In the genomic region with DNA sequence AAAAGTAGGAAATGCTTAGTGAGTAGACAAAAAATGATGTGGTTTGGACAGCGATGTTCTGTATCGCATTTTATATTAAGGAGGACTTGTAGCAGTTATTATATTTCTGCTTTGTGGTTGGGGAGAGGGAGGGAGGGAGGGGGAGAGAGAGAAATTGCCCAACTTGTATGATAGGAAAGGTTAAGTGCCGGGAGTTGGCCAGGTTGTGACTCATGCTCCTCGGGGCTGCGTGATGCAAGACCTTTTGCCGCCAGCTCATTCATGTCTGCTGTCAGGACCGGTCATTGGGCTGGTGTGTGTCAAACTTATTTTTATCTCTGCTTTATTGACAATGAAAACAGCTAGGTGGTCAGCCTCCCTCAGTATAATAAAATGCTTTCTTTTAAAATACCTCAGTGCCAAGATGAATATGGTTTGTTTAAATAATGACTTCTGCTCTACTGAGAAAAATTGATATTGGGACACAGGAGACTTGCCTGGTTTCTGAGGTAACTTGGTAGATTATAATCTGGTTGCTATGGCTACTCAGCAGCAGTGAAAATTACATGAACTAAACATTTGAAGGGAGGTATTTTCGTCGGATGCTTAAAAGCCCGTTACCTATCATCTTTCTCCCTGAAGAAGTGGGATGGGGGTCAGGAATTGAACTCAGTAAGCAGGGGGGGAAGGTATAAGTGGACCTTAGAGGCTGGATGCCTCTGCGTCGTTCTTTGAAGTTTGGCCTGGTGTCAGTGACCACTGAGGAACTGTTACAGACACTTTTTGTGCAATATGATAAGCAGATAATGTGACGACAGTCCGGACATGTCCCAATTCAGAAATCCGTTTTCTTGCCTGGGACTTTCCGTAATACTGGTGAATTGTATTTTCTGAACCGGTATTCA, we compare ENCODE assay signal across 8 cellular contexts.
A peak's percentile ranks its signal among the peaks of the same experiment; 100 is the strongest.
DNase-seq lines count a peak whose midpoint lies in the region; ATAC-seq and TF ChIP-seq lines count a peak whose summit lies in the region.

No MANE protein-coding gene starts in this region.

- peaks cover 96% of the 10 kb centered on the region for H3F3A ChIP-seq in PC-9 (ENCODE audit: insufficient read depth, low read depth)

- H3K4me2 ChIP-seq in PC-9: peak overlapping the region; percentile 66

- DNase-seq in GM04504 (ENCODE audit: low read depth): peak; percentile 97
- DNase-seq in PC-9: peak; percentile 95 to 99
- peak; percentile 99 for DNase-seq in fibroblast of villous mesenchyme (ENCODE audit: low read depth)
- peak; percentile 97 for DNase-seq in posterior vena cava (ENCODE audit: low spot score)
- DNase-seq in NCI-H2081 (lab: John Stamatoyannopoulos, UW): no peak
- DNase-seq in NCI-H524 treated with DMSO at 0.1 percent for 48 hours (lab: John Stamatoyannopoulos, UW): no peak

- no peaks in the 10 kb centered on the region for H3K9me2 ChIP-seq in PC-9 (ENCODE audit: insufficient read depth)

- peaks cover 20% of the 10 kb centered on the region for H4K20me1 ChIP-seq in PC-9 (ENCODE audit: insufficient read depth)

- intact Hi-C loops in PC-9 (cut with micrococcal nuclease; ENCODE audit: unreplicated experiment) (loop anchor here (1.0 to 5.0 kb wide), 5 partner anchors 10 to 318 kb away; a partner anchor contains a TSS), posterior vena cava (cut with DNase I) (no loop called here)

- H3K27me3 ChIP-seq in PC-9 (ENCODE audit: insufficient read depth, low read depth): no peaks in the 10 kb centered on the region

- H3K27ac ChIP-seq in PC-9: peak overlapping the region; percentile 78

- no peak overlapping the region for H2AFZ ChIP-seq in PC-9

- ATAC-seq in activated T-helper 17 cell treated with anti-CD3 and anti-CD28 coated beads, Interleukin-2, amount 50 U/mL, for 72 hours (replicated peaks): peak; percentile 90
- no peak for ATAC-seq in HG03457 (IDR thresholded peaks at IDR 0.05; ENCODE audit: unreplicated experiment)

- H3K27ac Mint-ChIP-seq in activated T-helper 17 cell treated with anti-CD3 and anti-CD28 coated beads, Interleukin-2, amount 50 U/mL, for 72 hours: peak overlapping the region; percentile 90

- peaks cover 94% of the 10 kb centered on the region for H3K79me2 ChIP-seq in PC-9 (ENCODE audit: low read depth)

- H3K36me3 Mint-ChIP-seq in activated T-helper 17 cell treated with anti-CD3 and anti-CD28 coated beads, Interleukin-2, amount 50 U/mL, for 72 hours (ENCODE audit: low read depth): peaks cover 12% of the 10 kb centered on the region

- H3K9me3 Mint-ChIP-seq in activated T-helper 17 cell treated with anti-CD3 and anti-CD28 coated beads, Interleukin-2, amount 50 U/mL, for 72 hours: no peaks in the 10 kb centered on the region

- no peaks in the 10 kb centered on the region for H3K9me3 ChIP-seq in PC-9 (ENCODE audit: insufficient read depth, low read depth)

- peaks cover 97% of the 10 kb centered on the region for H3K4me1 ChIP-seq in PC-9 (replicated peaks; ENCODE audit: insufficient read depth)

- H3K4me1 Mint-ChIP-seq in activated T-helper 17 cell treated with anti-CD3 and anti-CD28 coated beads, Interleukin-2, amount 50 U/mL, for 72 hours: peaks cover 48% of the 10 kb centered on the region

- TF ChIP-seq CTCF in PC-9 (conservative IDR thresholded peaks at IDR 0.05): no peak
- no peak for TF ChIP-seq CTCF in fibroblast of villous mesenchyme (IDR thresholded peaks at IDR 0.05; ENCODE audit: insufficient read depth, low read depth, low read length)

- H3K36me3 ChIP-seq in PC-9 (ENCODE audit: low read depth): peaks cover 68% of the 10 kb centered on the region

- POLR2A ChIA-PET in PC-9 (lab: Charles Lee; ENCODE audit: unreplicated experiment): interaction anchor here (0.6 to 0.7 kb wide), 4 partner anchors 10 to 484 kb away, joined by 3 to 7 read pairs (median 5); no protein-coding TSS in a partner anchor

- BruUV-seq in PC-9 (replicated peaks; lab: Mats Ljungman, UMichigan): no TSS peak

- CTCF ChIA-PET in PC-9 (lab: Charles Lee): interaction anchor here (0.6 kb wide), 1 partner anchor 43 kb away, joined by 3 read pairs; no protein-coding TSS in a partner anchor

- H3K4me3 Mint-ChIP-seq in activated T-helper 17 cell treated with anti-CD3 and anti-CD28 coated beads, Interleukin-2, amount 50 U/mL, for 72 hours: peak overlapping the region; percentile 62

- H3K4me3 ChIP-seq in PC-9 (peak overlapping the region; percentile 11), fibroblast of villous mesenchyme (ENCODE audit: low read depth, low read length) (no peak overlapping the region)

- H3K27me3 Mint-ChIP-seq in activated T-helper 17 cell treated with anti-CD3 and anti-CD28 coated beads, Interleukin-2, amount 50 U/mL, for 72 hours: no peaks in the 10 kb centered on the region

Comparison
In these comparisons a context has a peak if more than half of its experiments do, and no peak if none do; other contexts are left out.
1. DNase-seq: peak in GM04504 (single experiment), PC-9 (2 of 2), fibroblast of villous mesenchyme (single experiment) and posterior vena cava (single experiment); none in NCI-H2081 (0 of 2) and NCI-H524 treated with DMSO at 0.1 percent for 48 hours (single experiment).